Comparison of ENCODE assay signal across 1 cellular context in genomic region chr3:197949767-197950660, GRCh38.
TF ChIP-seq lines count a peak whose summit lies in the region.

Gene RPL35A, plus strand, starts transcription at chr3:197950190. Its CDS starts 778 bp downstream, at chr3:197950968.

TF ChIP-seq in HepG2, 621 proteins besides CTCF, POLR2A, EP300 and RAD21 (continued from another document and continues in another):
- TF ChIP-seq ZBTB4 (CRISPR knock-in tag; IDR thresholded peaks at IDR 0.05; ENCODE audit: borderline replicate concordance) (no peak), ZNF772 (CRISPR knock-in tag; IDR thresholded peaks at IDR 0.05) (peak; percentile 45; the same call in 1 of the 2 replicates), ZNF550 (CRISPR knock-in tag; IDR thresholded peaks at IDR 0.05; ENCODE audit: borderline replicate concordance) (no peak), TBL1XR1 (IDR thresholded peaks at IDR 0.05; ENCODE audit: borderline replicate concordance, low read length, partially characterized antibody) (peak; percentile 9), ZSCAN12 (CRISPR knock-in tag; IDR thresholded peaks at IDR 0.05) (no peak), ZBTB25 (CRISPR knock-in tag; IDR thresholded peaks at IDR 0.05) (peak; percentile 29; the same call in 1 of the 2 replicates), ZBTB38 (CRISPR knock-in tag; IDR thresholded peaks at IDR 0.05) (no peak; the same call in 1 of the 2 replicates), ELK4 (CRISPR knock-in tag; IDR thresholded peaks at IDR 0.05; ENCODE audit: borderline replicate concordance) (no peak), GMEB1 (CRISPR knock-in tag; IDR thresholded peaks at IDR 0.05; ENCODE audit: borderline replicate concordance) (peak; percentile 80; the same call in 1 of the 2 replicates), ZEB1 (IDR thresholded peaks at IDR 0.05; ENCODE audit: insufficient replicate concordance, low read depth) (peak; percentile 59), NFE2 (CRISPR knock-in tag; IDR thresholded peaks at IDR 0.05) (no peak), SCMH1 (CRISPR knock-in tag; IDR thresholded peaks at IDR 0.05; ENCODE audit: borderline replicate concordance) (no peak), MIER3 (CRISPR knock-in tag; IDR thresholded peaks at IDR 0.05; ENCODE audit: borderline replicate concordance) (peak; percentile 69), MATR3 (CRISPR knock-in tag; IDR thresholded peaks at IDR 0.05) (no peak), MIXL1 (CRISPR knock-in tag; IDR thresholded peaks at IDR 0.05) (peak; percentile 40), JDP2 (CRISPR knock-in tag; IDR thresholded peaks at IDR 0.05; ENCODE audit: borderline replicate concordance) (no peak), ZNF354B (CRISPR knock-in tag; IDR thresholded peaks at IDR 0.05) (no peak), ZNF777 (CRISPR knock-in tag; IDR thresholded peaks at IDR 0.05) (no peak), POLR2AphosphoS2 (IDR thresholded peaks at IDR 0.05; ENCODE audit: low read depth, low read length) (peak; percentile 87), PLSCR1 (CRISPR knock-in tag; IDR thresholded peaks at IDR 0.05; ENCODE audit: borderline replicate concordance) (no peak), DRAP1 (CRISPR knock-in tag; IDR thresholded peaks at IDR 0.05) (peak; percentile 86), ZNF253 (CRISPR knock-in tag; IDR thresholded peaks at IDR 0.05; ENCODE audit: borderline replicate concordance) (no peak), HOXA3 (CRISPR knock-in tag; IDR thresholded peaks at IDR 0.05) (peak; percentile 91), ZNF496 (CRISPR knock-in tag; IDR thresholded peaks at IDR 0.05; ENCODE audit: insufficient replicate concordance) (no peak), SALL1 (CRISPR knock-in tag; IDR thresholded peaks at IDR 0.05) (peak; percentile 70; the same call in 1 of the 2 replicates), CHD4 (IDR thresholded peaks at IDR 0.05; ENCODE audit: borderline replicate concordance, low read length) (no peak; the same call in 1 of the 2 replicates), PHF8 (CRISPR knock-in tag; IDR thresholded peaks at IDR 0.05) (peak; percentile 77), RARA (CRISPR knock-in tag; IDR thresholded peaks at IDR 0.05) (peak; percentile 14; the same call in 1 of the 2 replicates), REST (IDR thresholded peaks at IDR 0.05; ENCODE audit: borderline replicate concordance in 1 of 2, low read depth in 1 of 2, low read length in 2 of 2) (peak in 1 of 2 experiments; percentile 70; a peak in 1 of 4 replicates), ATF4 (CRISPR knock-in tag; IDR thresholded peaks at IDR 0.05) (no peak; a peak in 1 of 4 replicates), ZNF124 (CRISPR knock-in tag; IDR thresholded peaks at IDR 0.05) (no peak; the same call in 1 of the 2 replicates), FOXA1 (IDR thresholded peaks at IDR 0.05) (no peak), FOXA1 (CRISPR knock-in tag; IDR thresholded peaks at IDR 0.05) (no peak; the same call in 1 of the 2 replicates), TEF (CRISPR knock-in tag; IDR thresholded peaks at IDR 0.05) (peak; percentile 40; the same call in 1 of the 2 replicates), HOMEZ (CRISPR knock-in tag; IDR thresholded peaks at IDR 0.05; ENCODE audit: low read depth) (no peak), ZNF33A (CRISPR knock-in tag; IDR thresholded peaks at IDR 0.05; ENCODE audit: borderline replicate concordance) (0 out of 2 replicates have a peak, but pooled peaks have one; percentile 42), ARID2 (CRISPR knock-in tag; IDR thresholded peaks at IDR 0.05; ENCODE audit: borderline replicate concordance) (no peak), ZNF710 (CRISPR knock-in tag; IDR thresholded peaks at IDR 0.05; ENCODE audit: borderline replicate concordance) (peak; percentile 91), RFX1 (IDR thresholded peaks at IDR 0.05) (peak; percentile 94), NFATC3 (CRISPR knock-in tag; IDR thresholded peaks at IDR 0.05) (0 out of 2 replicates have a peak, but pooled peaks have one; percentile 87), KAT8 (CRISPR knock-in tag; IDR thresholded peaks at IDR 0.05) (peak; percentile 92), SPEN (CRISPR knock-in tag; IDR thresholded peaks at IDR 0.05; ENCODE audit: low read depth) (peak; percentile 94; the same call in 1 of the 2 replicates), ZNF841 (CRISPR knock-in tag; IDR thresholded peaks at IDR 0.05; ENCODE audit: borderline replicate concordance) (no peak), SRY (CRISPR knock-in tag; IDR thresholded peaks at IDR 0.05) (peak; percentile 45), ZNF232 (CRISPR knock-in tag; IDR thresholded peaks at IDR 0.05; ENCODE audit: borderline replicate concordance) (peak; percentile 50; the same call in 1 of the 2 replicates), ZNF556 (CRISPR knock-in tag; IDR thresholded peaks at IDR 0.05; ENCODE audit: borderline replicate concordance) (0 out of 2 replicates have a peak, but pooled peaks have one; percentile 36), ZNF510 (CRISPR knock-in tag; IDR thresholded peaks at IDR 0.05; ENCODE audit: low read depth) (no peak; the same call in 1 of the 2 replicates), ZNF260 (CRISPR knock-in tag; IDR thresholded peaks at IDR 0.05; ENCODE audit: borderline replicate concordance, low read depth) (no peak)
